ENCODE assay signal across 8 cellular contexts in genomic region chr6:44593539-44593944, GRCh38.
DNase-seq lines count a peak whose midpoint lies in the region; ATAC-seq and TF ChIP-seq lines count a peak whose summit lies in the region.

No MANE protein-coding gene starts in this region.

- H3K27ac ChIP-seq in tibial artery, result no peak overlapping the region

- H3K36me3 ChIP-seq in tibial artery, result no peaks in the 10 kb centered on the region

- H3K27ac Mint-ChIP-seq in nephron, result peak overlapping the region in 1 of 3 experiments; percentile 25

- ATAC-seq in GM19468 (IDR thresholded peaks at IDR 0.05; ENCODE audit: extremely low read depth, unreplicated experiment), result peak; percentile 39

- H3K27me3 ChIP-seq in tibial artery, result no peaks in the 10 kb centered on the region

- peaks cover 6% of the 10 kb centered on the region for H3K4me1 Mint-ChIP-seq in nephron

- DNase-seq in Ammon's horn (ENCODE audit: low spot score) (peak; percentile 28), NCI-H2227 (lab: John Stamatoyannopoulos, UW; ENCODE audit: unreplicated experiment) (peak; percentile 44), tibial artery (peak in 1 of 2 donors; percentile 57), middle frontal gyrus (ENCODE audit: extremely low spot score, low spot score) (no peak)
- peak; percentile 21 for DNase-seq in activated CD4-positive, CD25-positive, alpha-beta regulatory T cell treated with anti-CD3 and anti-CD28 coated beads, Interleukin-2, amount 50 U/mL, for 16 hours (ENCODE audit: low read depth, low spot score)
- peak; percentile 52 for DNase-seq in effector CD8-positive, alpha-beta T cell (lab: John Stamatoyannopoulos, UW)

- H3K27me3 Mint-ChIP-seq in nephron (ENCODE audit: low read depth), result peaks cover 17% of the 10 kb centered on the region

- TF ChIP-seq CTCF in nephron (IDR thresholded peaks at IDR 0.05; ENCODE audit: unreplicated experiment in 3 of 3), result peak; percentile 36 to 50 (median 42)
- peak; percentile 30 to 32 for TF ChIP-seq CTCF in tibial artery (IDR thresholded peaks at IDR 0.05)

- no peak overlapping the region for H3K4me3 ChIP-seq in tibial artery

- H3K4me1 ChIP-seq in tibial artery, result no peaks in the 10 kb centered on the region

- peaks cover 3% of the 10 kb centered on the region for H3K36me3 Mint-ChIP-seq in nephron (ENCODE audit: low read depth)

- H3K4me3 Mint-ChIP-seq in nephron, result no peak overlapping the region

- H3K9me3 ChIP-seq in tibial artery, result no peaks in the 10 kb centered on the region

- peaks cover 12% of the 10 kb centered on the region for H3K9me3 Mint-ChIP-seq in nephron

- intact Hi-C loops in tibial artery (cut with DNase I; ENCODE audit: low total_unique reads), result no loop called here
